ENCODE assay signal across 1 cellular context in genomic region chr4:163486321-163486720, GRCh38.
TF ChIP-seq lines count a peak whose summit lies in the region.

No MANE protein-coding gene starts in this region.

TF ChIP-seq in K562, 482 proteins besides CTCF, POLR2A, EP300 and RAD21:
- TF ChIP-seq ZBED1 (IDR thresholded peaks at IDR 0.05), result no peak
- TF ChIP-seq SIN3A (IDR thresholded peaks at IDR 0.05; ENCODE audit: borderline replicate concordance in 2 of 2, control insufficient read depth in 1 of 2, low read depth in 2 of 2, low read length in 2 of 2), result no peak
- peak; percentile 53 to 76; a peak in 3 of 4 replicates for TF ChIP-seq TRIM24 (IDR thresholded peaks at IDR 0.05)
- no peak for TF ChIP-seq ZKSCAN8 (CRISPR knock-in tag; IDR thresholded peaks at IDR 0.05)
- no peak for TF ChIP-seq ZFX (CRISPR knock-in tag; IDR thresholded peaks at IDR 0.05)
- TF ChIP-seq RFX1 (IDR thresholded peaks at IDR 0.05), result no peak
- TF ChIP-seq RNF2 (IDR thresholded peaks at IDR 0.05), result no peak
- no peak for TF ChIP-seq TFE3 (CRISPR knock-in tag; IDR thresholded peaks at IDR 0.05)
- no peak for TF ChIP-seq ZNF217 (CRISPR knock-in tag; IDR thresholded peaks at IDR 0.05)
- no peak for TF ChIP-seq SMAD2 (IDR thresholded peaks at IDR 0.05; ENCODE audit: low read depth, low read length)
- no peak for TF ChIP-seq NR2C1 (IDR thresholded peaks at IDR 0.05)
- no peak for TF ChIP-seq NR2C1 (tag; IDR thresholded peaks at IDR 0.05)
- peak; percentile 41; the same call in 1 of the 2 replicates for TF ChIP-seq CC2D1A (IDR thresholded peaks at IDR 0.05)
- TF ChIP-seq BACH1 (tag; IDR thresholded peaks at IDR 0.05), result no peak
- TF ChIP-seq ARID1B (IDR thresholded peaks at IDR 0.05), result peak; percentile 51; the same call in 1 of the 2 replicates
- TF ChIP-seq STAT5A (IDR thresholded peaks at IDR 0.05; ENCODE audit: borderline replicate concordance, low read length), result no peak
- TF ChIP-seq HEY1 (CRISPR knock-in tag; IDR thresholded peaks at IDR 0.05; ENCODE audit: borderline replicate concordance), result no peak
- TF ChIP-seq RBM22 (IDR thresholded peaks at IDR 0.05; ENCODE audit: low read depth, low read length, poor library complexity, severe bottlenecking), result no peak
- TF ChIP-seq PCBP1 (IDR thresholded peaks at IDR 0.05; ENCODE audit: low read depth, low read length, poor library complexity, severe bottlenecking), result no peak
- peak; percentile 68 for TF ChIP-seq CBFA2T2 (conservative IDR thresholded peaks at IDR 0.05)
- no peak for TF ChIP-seq HLTF (IDR thresholded peaks at IDR 0.05)
- TF ChIP-seq GABPA (tag; conservative IDR thresholded peaks at IDR 0.05; ENCODE audit: low read depth), result no peak
- TF ChIP-seq THAP12 (CRISPR knock-in tag; IDR thresholded peaks at IDR 0.05), result no peak
- peak; percentile 82 for TF ChIP-seq CBFA2T3 (IDR thresholded peaks at IDR 0.05)
- no peak for TF ChIP-seq TCF7 (IDR thresholded peaks at IDR 0.05; ENCODE audit: borderline replicate concordance)
- no peak for TF ChIP-seq ZBTB12 (CRISPR knock-in tag; IDR thresholded peaks at IDR 0.05)
- no peak for TF ChIP-seq ETV5 (CRISPR knock-in tag; IDR thresholded peaks at IDR 0.05; ENCODE audit: low read depth)
- no peak for TF ChIP-seq MEIS2 (IDR thresholded peaks at IDR 0.05; ENCODE audit: partially characterized antibody)
- no peak for TF ChIP-seq CBX2 (IDR thresholded peaks at IDR 0.05; ENCODE audit: insufficient read depth, low read length, poor library complexity, severe bottlenecking)
- TF ChIP-seq TEAD4 (IDR thresholded peaks at IDR 0.05; ENCODE audit: low read length), result peak; percentile 71
- no peak for TF ChIP-seq TEAD4 (CRISPR knock-in tag; IDR thresholded peaks at IDR 0.05; ENCODE audit: borderline replicate concordance)
- TF ChIP-seq MCM2 (IDR thresholded peaks at IDR 0.05; ENCODE audit: low read depth), result no peak
- TF ChIP-seq RB1 (IDR thresholded peaks at IDR 0.05; ENCODE audit: low read depth), result no peak
- TF ChIP-seq ELF1 (tag; IDR thresholded peaks at IDR 0.05), result no peak
- no peak for TF ChIP-seq BRD9 (IDR thresholded peaks at IDR 0.05; ENCODE audit: low read depth, partially characterized antibody)
- peak; percentile 48; the same call in 1 of the 2 replicates for TF ChIP-seq TCF3 (CRISPR knock-in tag; IDR thresholded peaks at IDR 0.05)
- peak; percentile 65 for TF ChIP-seq TAL1 (IDR thresholded peaks at IDR 0.05)
- TF ChIP-seq CSDE1 (IDR thresholded peaks at IDR 0.05), result no peak
- TF ChIP-seq ZBTB11 (CRISPR knock-in tag; IDR thresholded peaks at IDR 0.05), result no peak
- peak; percentile 55 for TF ChIP-seq NCOR1 (IDR thresholded peaks at IDR 0.05)
TF ChIP-seq in K562: peak in this region for 9.
